17 cellular contexts compared by ENCODE assay signal in genomic region chr5:119363271-119363670, GRCh38. TPM values are rescaled to one million over a fixed set of nuclear protein-coding genes. Genes with fewer than 3 reads are reported as not detected.
A peak's percentile ranks its signal among the peaks of the same experiment; 100 is the strongest.
DNase-seq lines count a peak whose midpoint lies in the region; ATAC-seq and TF ChIP-seq lines count a peak whose summit lies in the region.
"Had no signal": no experiment of that assay in that cellular context is flagged by ENCODE, and none has a peak within 500 bp of the region (broad histone marks: within the 10 kb centered on the region; RNA-seq: fewer than 3 reads in every experiment).

No MANE protein-coding gene starts in this region.

- no peak overlapping the region for H2AFZ ChIP-seq in MM.1S (ENCODE audit: low read length)
- H2AFZ ChIP-seq: GM23248 had no signal

- H3K9me2 ChIP-seq in MM.1S (replicated peaks; ENCODE audit: insufficient read depth, low read length): no peaks in the 10 kb centered on the region

- H3K9me3 Mint-ChIP-seq in CD4-positive, CD25-positive, alpha-beta regulatory T cell: peaks cover 0 to 2% (median 0%) of the 10 kb centered on the region in 7 donors
- H3K9me3 Mint-ChIP-seq in CD8-positive, alpha-beta memory T cell: no peaks in the 10 kb centered on the region
- H3K9me3 Mint-ChIP-seq in activated CD8-positive, alpha-beta T cell treated with anti-CD3 and anti-CD28 coated beads for 36 hours: peaks cover 1% of the 10 kb centered on the region
- peaks cover 0 to 1% (median 0%) of the 10 kb centered on the region in 11 donors for H3K9me3 Mint-ChIP-seq in naive thymus-derived CD4-positive, alpha-beta T cell

- no peaks in the 10 kb centered on the region for H3K27me3 ChIP-seq in CD4-positive, CD25-positive, alpha-beta regulatory T cell (ENCODE audit: control insufficient read depth, insufficient read depth, low read length)
- H3K27me3 ChIP-seq in CD8-positive, alpha-beta memory T cell (ENCODE audit: insufficient read depth, low read length, poor library complexity, severe bottlenecking): no peaks in the 10 kb centered on the region
- no peaks in the 10 kb centered on the region for H3K27me3 ChIP-seq in naive thymus-derived CD4-positive, alpha-beta T cell (ENCODE audit: control insufficient read depth in 2 of 2, insufficient read depth in 2 of 2, low read length in 2 of 2)
- no peaks in the 10 kb centered on the region for H3K27me3 ChIP-seq in MM.1S (replicated peaks; ENCODE audit: insufficient read depth, low read length)
- H3K27me3 ChIP-seq: thyroid gland had no signal

- peaks cover 69 to 98% (median 92%) of the 10 kb centered on the region in 4 donors for H3K4me1 Mint-ChIP-seq in CD4-positive, CD25-positive, alpha-beta regulatory T cell
- peaks cover 96 to 100% (median 98%) of the 10 kb centered on the region in 3 donors for H3K4me1 Mint-ChIP-seq in CD8-positive, alpha-beta memory T cell
- H3K4me1 Mint-ChIP-seq in activated CD8-positive, alpha-beta T cell treated with anti-CD3 and anti-CD28 coated beads for 36 hours (ENCODE audit: low read depth): peaks cover 92% of the 10 kb centered on the region
- peaks cover 83 to 98% (median 96%) of the 10 kb centered on the region in 7 donors for H3K4me1 Mint-ChIP-seq in naive thymus-derived CD4-positive, alpha-beta T cell

- H3K4me3 ChIP-seq in CD4-positive, CD25-positive, alpha-beta regulatory T cell (ENCODE audit: low read depth, low read length): no peak overlapping the region
- H3K4me3 ChIP-seq in CD8-positive, alpha-beta memory T cell (ENCODE audit: low read length): no peak overlapping the region
- no peak overlapping the region for H3K4me3 ChIP-seq in naive thymus-derived CD4-positive, alpha-beta T cell (ENCODE audit: low read length)
- H3K4me3 ChIP-seq in MM.1S (ENCODE audit: low read length): no peak overlapping the region
- H3K4me3 ChIP-seq: GM23248, K562, lung, thyroid gland had no signal

- CTCF ChIA-PET in CD8-positive, alpha-beta memory T cell (lab: Charles Lee): interaction anchor here (1.1 to 2.4 kb wide), 6 partner anchors 10 to 375 kb away, joined by 3 to 8 read pairs (median 4); partner anchors contain the start of gene DTWD2
- CTCF ChIA-PET in activated CD8-positive, alpha-beta T cell treated with anti-CD3 and anti-CD28 coated beads for 36 hours (lab: Charles Lee): interaction anchor here (0.7 to 4.7 kb wide), 7 partner anchors 26 to 375 kb away, joined by 3 to 29 read pairs (median 4); partner anchors contain the start of gene DTWD2
- CTCF ChIA-PET in naive thymus-derived CD4-positive, alpha-beta T cell (lab: Charles Lee): interaction anchor here (0.6 to 2.8 kb wide), 4 partner anchors 48 to 375 kb away, joined by 3 to 10 read pairs (median 7); partner anchors contain the start of gene DTWD2

- TF ChIP-seq CTCF in activated CD8-positive, alpha-beta T cell treated with anti-CD3 and anti-CD28 coated beads for 36 hours (IDR thresholded peaks at IDR 0.05): no peak
- no peak for TF ChIP-seq CTCF in MM.1S (IDR thresholded peaks at IDR 0.05; ENCODE audit: low read length)

- H3K9ac ChIP-seq in MM.1S (ENCODE audit: low read length): no peak overlapping the region
- H3K9ac ChIP-seq: GM23248 had no signal

- POLR2A ChIA-PET in CD8-positive, alpha-beta memory T cell (lab: Charles Lee): interaction anchor here (0.7 kb wide), 1 partner anchor 10 kb away, joined by 3 read pairs; no protein-coding TSS in a partner anchor
- POLR2A ChIA-PET in activated CD8-positive, alpha-beta T cell treated with anti-CD3 and anti-CD28 coated beads for 36 hours (lab: Charles Lee): interaction anchor here (0.7 to 12.8 kb wide), 12 partner anchors 8 to 74 kb away, joined by 3 to 147 read pairs (median 5); partner anchors contain the start of gene TNFAIP8
- POLR2A ChIA-PET in naive thymus-derived CD4-positive, alpha-beta T cell (lab: Charles Lee): interaction anchor here (1.3 to 1.8 kb wide), 3 partner anchors 10 to 32 kb away, joined by 4 to 6 read pairs (median 5); no protein-coding TSS in a partner anchor

- peaks cover 96% of the 10 kb centered on the region for H3K4me1 ChIP-seq in CD4-positive, CD25-positive, alpha-beta regulatory T cell (ENCODE audit: control insufficient read depth, insufficient read depth, low read length, poor library complexity, severe bottlenecking)
- H3K4me1 ChIP-seq in CD8-positive, alpha-beta memory T cell (ENCODE audit: insufficient read depth, low read length): peaks cover 96% of the 10 kb centered on the region
- H3K4me1 ChIP-seq in naive thymus-derived CD4-positive, alpha-beta T cell (ENCODE audit: control insufficient read depth in 2 of 2, insufficient read depth in 2 of 2, low read length in 2 of 2): peaks cover 85 to 89% of the 10 kb centered on the region in 2 donors
- H3K4me1 ChIP-seq in MM.1S (ENCODE audit: low read length): peaks cover 38% of the 10 kb centered on the region

- peak overlapping the region; percentile 69 to 88 (median 87) for H3K27ac Mint-ChIP-seq in CD4-positive, CD25-positive, alpha-beta regulatory T cell
- peak overlapping the region; percentile 71 to 96 (median 86) for H3K27ac Mint-ChIP-seq in CD8-positive, alpha-beta memory T cell
- H3K27ac Mint-ChIP-seq in activated CD8-positive, alpha-beta T cell treated with anti-CD3 and anti-CD28 coated beads for 36 hours: peak overlapping the region; percentile 97
- H3K27ac Mint-ChIP-seq in naive thymus-derived CD4-positive, alpha-beta T cell: peak overlapping the region; percentile 65 to 96 (median 86)

- H3K4me3 Mint-ChIP-seq in CD4-positive, CD25-positive, alpha-beta regulatory T cell: peak overlapping the region; percentile 49 to 78 (median 68)
- H3K4me3 Mint-ChIP-seq in CD8-positive, alpha-beta memory T cell: peak overlapping the region; percentile 4 to 88 (median 28)
- peak overlapping the region; percentile 47 for H3K4me3 Mint-ChIP-seq in activated CD8-positive, alpha-beta T cell treated with anti-CD3 and anti-CD28 coated beads for 36 hours
- H3K4me3 Mint-ChIP-seq in naive thymus-derived CD4-positive, alpha-beta T cell: peak overlapping the region in 7 of 10 donors; percentile 4 to 45 (median 32)

- intact Hi-C loops in activated CD8-positive, alpha-beta T cell treated with anti-CD3 and anti-CD28 coated beads for 36 hours (cut with micrococcal nuclease): no loop called here
- intact Hi-C loops in naive thymus-derived CD4-positive, alpha-beta T cell (cut with micrococcal nuclease): no loop called here

- peak overlapping the region; percentile 52 for H3K27ac ChIP-seq in CD4-positive, CD25-positive, alpha-beta regulatory T cell (ENCODE audit: insufficient read depth, low read length, poor library complexity, severe bottlenecking)
- no peak overlapping the region for H3K27ac ChIP-seq in CD8-positive, alpha-beta memory T cell (ENCODE audit: low read depth, low read length)
- H3K27ac ChIP-seq in naive thymus-derived CD4-positive, alpha-beta T cell (ENCODE audit: low read depth, low read length): peak overlapping the region; percentile 26
- no peak overlapping the region for H3K27ac ChIP-seq in MM.1S (ENCODE audit: low read length)
- H3K27ac ChIP-seq: GM23248, thyroid gland, VCaP had no signal

- peaks cover 99% of the 10 kb centered on the region for H3K79me2 ChIP-seq in MM.1S (ENCODE audit: low read length)

- no peak for DNase-seq in CD4-positive, CD25-positive, alpha-beta regulatory T cell
- DNase-seq in CD8-positive, alpha-beta memory T cell: no peak
- DNase-seq in activated CD8-positive, alpha-beta T cell treated with anti-CD3 and anti-CD28 coated beads for 36 hours: no peak
- no peak for DNase-seq in naive thymus-derived CD4-positive, alpha-beta T cell
- no peak for DNase-seq in HUDEP-2 (lab: John Stamatoyannopoulos, UW; ENCODE audit: unreplicated experiment in 76 of 76)
- no peak for DNase-seq in MM.1S
- DNase-seq: amniotic stem cell; effector memory CD4-positive, alpha-beta T cell; GM23248; NCI-H1092; small intestine; stimulated activated CD4-positive, alpha-beta T cell treated with anti-CD3 and anti-CD28 coated beads, Interleukin-4, amount 100 ng/mL, for 24 hours; thyroid gland had no signal

- H3K36me3 Mint-ChIP-seq in CD4-positive, CD25-positive, alpha-beta regulatory T cell: peaks cover 35% of the 10 kb centered on the region
- peaks cover 3 to 12% (median 5%) of the 10 kb centered on the region in 3 donors for H3K36me3 Mint-ChIP-seq in CD8-positive, alpha-beta memory T cell
- H3K36me3 Mint-ChIP-seq in activated CD8-positive, alpha-beta T cell treated with anti-CD3 and anti-CD28 coated beads for 36 hours (ENCODE audit: low read depth): peaks cover 83% of the 10 kb centered on the region
- peaks cover 0 to 48% (median 39%) of the 10 kb centered on the region in 5 donors for H3K36me3 Mint-ChIP-seq in naive thymus-derived CD4-positive, alpha-beta T cell

- peaks cover 15% of the 10 kb centered on the region; the same call in 1 of the 2 replicates for H3F3A ChIP-seq in MM.1S (ENCODE audit: insufficient read depth, low read length)

- no peak for ATAC-seq in CD4-positive, CD25-positive, alpha-beta regulatory T cell (ENCODE audit: low read depth in 2 of 2)
- ATAC-seq in activated CD8-positive, alpha-beta T cell treated with anti-CD3 and anti-CD28 coated beads for 36 hours: no peak
- ATAC-seq in naive thymus-derived CD4-positive, alpha-beta T cell: no peak
- no peak for ATAC-seq in GM19328 (IDR thresholded peaks at IDR 0.05; ENCODE audit: unreplicated experiment)
- ATAC-seq: K562 had no signal

- peaks cover 13% of the 10 kb centered on the region for H3K36me3 ChIP-seq in CD4-positive, CD25-positive, alpha-beta regulatory T cell (ENCODE audit: control insufficient read depth, insufficient read depth, low read length)
- H3K36me3 ChIP-seq in CD8-positive, alpha-beta memory T cell (ENCODE audit: insufficient read depth, low read length): no peaks in the 10 kb centered on the region
- peaks cover 0 to 5% (median 0%) of the 10 kb centered on the region in 3 experiments for H3K36me3 ChIP-seq in naive thymus-derived CD4-positive, alpha-beta T cell (ENCODE audit: control insufficient read depth in 2 of 3, insufficient read depth in 3 of 3, low read length in 3 of 3)
- H3K36me3 ChIP-seq in MM.1S (replicated peaks; ENCODE audit: insufficient read depth, low read length): 0 out of 2 replicates have a peak, but pooled peaks cover 2% of the 10 kb centered on the region
- H3K36me3 ChIP-seq: thyroid gland had no signal

- H3K4me2 ChIP-seq in MM.1S (ENCODE audit: low read depth, low read length): no peak overlapping the region

- H3K9me3 ChIP-seq in CD4-positive, CD25-positive, alpha-beta regulatory T cell (ENCODE audit: control insufficient read depth in 2 of 2, low read length in 2 of 2): no peaks in the 10 kb centered on the region
- no peaks in the 10 kb centered on the region for H3K9me3 ChIP-seq in CD8-positive, alpha-beta memory T cell (ENCODE audit: low read length)
- H3K9me3 ChIP-seq in naive thymus-derived CD4-positive, alpha-beta T cell (ENCODE audit: control insufficient read depth in 2 of 3, low read length in 3 of 3): no peaks in the 10 kb centered on the region
- no peaks in the 10 kb centered on the region for H3K9me3 ChIP-seq in MM.1S (replicated peaks; ENCODE audit: insufficient read depth, low read length)
- H3K9me3 ChIP-seq: thyroid gland had no signal

- H4K20me1 ChIP-seq in MM.1S (ENCODE audit: insufficient read depth, low read length): peaks cover 56% of the 10 kb centered on the region

- H3K27me3 Mint-ChIP-seq in CD4-positive, CD25-positive, alpha-beta regulatory T cell: no peaks in the 10 kb centered on the region
- H3K27me3 Mint-ChIP-seq in CD8-positive, alpha-beta memory T cell: peaks cover 0 to 2% of the 10 kb centered on the region in 2 donors
- no peaks in the 10 kb centered on the region for H3K27me3 Mint-ChIP-seq in activated CD8-positive, alpha-beta T cell treated with anti-CD3 and anti-CD28 coated beads for 36 hours
- no peaks in the 10 kb centered on the region for H3K27me3 Mint-ChIP-seq in naive thymus-derived CD4-positive, alpha-beta T cell

RNA-seq across cellular contexts. Expression of gene TNFAIP8, which starts 7.5 kb away (rescaled TPM):
- 120 TPM for total RNA-seq in CD4-positive, CD25-positive, alpha-beta regulatory T cell
- polyA plus RNA-seq in CD4-positive, CD25-positive, alpha-beta regulatory T cell: 100 to 1,000 TPM; 183 to 244 (median 202) TPM
- total RNA-seq in CD8-positive, alpha-beta memory T cell: 100 to 1,000 TPM; 295 to 311 TPM
- 207 TPM for polyA plus RNA-seq in CD8-positive, alpha-beta memory T cell
- 100 to 1,000 TPM; 135 to 141 TPM for total RNA-seq in activated CD8-positive, alpha-beta T cell treated with anti-CD3 and anti-CD28 coated beads for 36 hours
- total RNA-seq in naive thymus-derived CD4-positive, alpha-beta T cell: 100 to 1,000 TPM; 102 to 162 (median 130) TPM
- 100 to 1,000 TPM; 261 to 285 TPM for polyA plus RNA-seq in naive thymus-derived CD4-positive, alpha-beta T cell

Comparison
In these comparisons a context has a peak if more than half of its experiments do, and no peak if none do; other contexts are left out.
1. H3K27ac ChIP-seq: peak in CD4-positive, CD25-positive, alpha-beta regulatory T cell (single experiment) and naive thymus-derived CD4-positive, alpha-beta T cell (single experiment); none in CD8-positive, alpha-beta memory T cell (single experiment) and MM.1S (single experiment).
2. Peak in every context shown above with its lines, with median percentiles within 50 percentile points of each other: H3K27ac Mint-ChIP-seq and H3K4me3 Mint-ChIP-seq.